ENCODE assay signal across 8 cellular contexts in genomic region chr3:129398803-129399144, GRCh38. TPM values are rescaled to one million over a fixed set of nuclear protein-coding genes. Genes with fewer than 3 reads are reported as not detected.
A peak's percentile ranks its signal among the peaks of the same experiment; 100 is the strongest.
DNase-seq lines count a peak whose midpoint lies in the region; TF ChIP-seq lines count a peak whose summit lies in the region.

No MANE protein-coding gene starts in this region.

- H3K27ac ChIP-seq in ascending aorta (peak overlapping the region; percentile 77 to 88), iPS-20b (ENCODE audit: low read length) (peak overlapping the region; percentile 90)

- TF ChIP-seq CTCF in ascending aorta (IDR thresholded peaks at IDR 0.05) = no peak
- TF ChIP-seq CTCF in GM13977 (IDR thresholded peaks at IDR 0.05; ENCODE audit: extremely low read depth, insufficient read depth, missing control alignments) = no peak

- H3K4me1 ChIP-seq in ascending aorta (peaks cover 0 to 8% of the 10 kb centered on the region in 2 donors), iPS-20b (ENCODE audit: insufficient read depth, low read length) (peaks cover 6% of the 10 kb centered on the region)

- in situ Hi-C loops in GM13977 (cut with MboI; ENCODE audit: low pct_unique_long_range_greater_than_20kb, low sequenced_read_pairs, unreplicated experiment) = no loop called here

- H3K36me3 ChIP-seq in MG63 (peaks cover 26% of the 10 kb centered on the region), ascending aorta (peaks cover 0 to 4% of the 10 kb centered on the region in 2 donors), iPS-20b (ENCODE audit: insufficient read depth, low read depth, low read length) (peaks cover 19% of the 10 kb centered on the region; the same call in 1 of the 2 replicates)

- H3K27me3 ChIP-seq in MG63 (no peaks in the 10 kb centered on the region), ascending aorta (no peaks in the 10 kb centered on the region), iPS-20b (ENCODE audit: insufficient read depth, low read length) (no peaks in the 10 kb centered on the region)

- peak overlapping the region; percentile 88 for H3K9ac ChIP-seq in iPS-20b (ENCODE audit: low read depth, low read length)

- no peaks in the 10 kb centered on the region for H3K9me3 ChIP-seq in MG63
- no peaks in the 10 kb centered on the region for H3K9me3 ChIP-seq in ascending aorta
- no peaks in the 10 kb centered on the region for H3K9me3 ChIP-seq in iPS-20b (ENCODE audit: insufficient read depth, low read depth, low read length)

- intact Hi-C loops in ascending aorta (cut with DNase I) = loop anchor here (1.0 to 2.0 kb wide), 3 partner anchors 30 to 520 kb away; partner anchors contain the start of genes ACAD9, EFCAB12 and IFT122

- peak; percentile 18 for DNase-seq in stimulated activated CD4-positive, alpha-beta T cell treated with anti-CD3 and anti-CD28 coated beads, Interleukin-12 subunit alpha, Interleukin-12 subunit beta, amount 100 ng/mL, for 4 hours
- no peak for DNase-seq in stimulated activated CD4-positive, alpha-beta T cell treated with anti-CD3 and anti-CD28 coated beads, Interleukin-4, amount 100 ng/mL, for 24 hours
- peak; percentile 13 for DNase-seq in MG63
- no peak for DNase-seq in ascending aorta (ENCODE audit: low spot score in 2 of 2)
- DNase-seq in stimulated activated CD4-positive, alpha-beta T cell treated with anti-CD3 and anti-CD28 coated beads, Interleukin-2, amount 100 ng/mL, for 48 hours = peak; percentile 7 to 21
- no peak for DNase-seq in GM13977 (ENCODE audit: low spot score)
- DNase-seq in pons (ENCODE audit: low spot score) = no peak

- H3K4me3 ChIP-seq in MG63 = peak overlapping the region; percentile 87
- peak overlapping the region; percentile 52 to 78 for H3K4me3 ChIP-seq in ascending aorta
- H3K4me3 ChIP-seq in iPS-20b (ENCODE audit: low read length) = peak overlapping the region; percentile 87

RNA-seq across cellular contexts. Expression of gene EFCAB12, which starts 29.7 kb away (rescaled TPM):
- 0.03 TPM in 1 of 2 replicates, not detected in the other for total RNA-seq in MG63 (2014; rRNA removed; shearing (Covaris generic); ENCODE audit: low replicate concordance)
- not detected for total RNA-seq in ascending aorta

RNA-seq across cellular contexts. Expression of gene MBD4, which starts 41.0 kb away (rescaled TPM):
- total RNA-seq in MG63 (2014; rRNA removed; shearing (Covaris generic); ENCODE audit: low replicate concordance) = 17.2 and 26.5 TPM in 2 replicates
- total RNA-seq in ascending aorta = 57.6 TPM

RNA-seq across cellular contexts. Expression of gene IFT122, which starts 41.2 kb away (rescaled TPM):
- total RNA-seq in MG63 (2014; rRNA removed; shearing (Covaris generic); ENCODE audit: low replicate concordance) = 25.3 and 45.7 TPM in 2 replicates
- total RNA-seq in ascending aorta = 51.1 TPM

Comparison
In these comparisons a context has a peak if more than half of its experiments do, and no peak if none do; other contexts are left out.
1. DNase-seq: peak in stimulated activated CD4-positive, alpha-beta T cell treated with anti-CD3 and anti-CD28 coated beads, Interleukin-12 subunit alpha, Interleukin-12 subunit beta, amount 100 ng/mL, for 4 hours (single experiment), MG63 (single experiment) and stimulated activated CD4-positive, alpha-beta T cell treated with anti-CD3 and anti-CD28 coated beads, Interleukin-2, amount 100 ng/mL, for 48 hours (2 of 2); none in stimulated activated CD4-positive, alpha-beta T cell treated with anti-CD3 and anti-CD28 coated beads, Interleukin-4, amount 100 ng/mL, for 24 hours (single experiment), ascending aorta (0 of 2), GM13977 (single experiment) and pons (single experiment).
2. Peak in every context shown above with its lines, with median percentiles within 50 percentile points of each other: H3K4me3 ChIP-seq.